19 cellular contexts compared by ENCODE assay signal in the genomic region with DNA sequence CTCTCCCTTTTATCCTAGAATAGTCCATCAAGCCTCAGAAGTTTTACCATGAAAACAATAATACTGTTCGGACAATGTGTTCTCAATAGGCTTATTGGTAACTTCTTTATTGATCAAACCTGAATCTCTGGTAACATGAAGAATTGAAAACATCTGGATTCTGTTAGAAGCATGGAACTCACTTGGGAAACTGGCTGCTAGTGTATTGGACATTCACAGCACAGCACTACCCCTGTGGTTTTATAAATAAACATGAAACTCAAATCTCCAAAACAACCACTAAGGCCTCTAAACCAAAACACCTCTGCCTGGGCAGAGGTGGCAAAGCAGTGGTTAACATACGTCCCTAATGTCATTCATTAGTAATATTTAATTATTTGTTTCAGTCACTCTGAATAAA.
DNase-seq lines count a peak whose midpoint lies in the region; ATAC-seq, FAIRE-seq and TF ChIP-seq lines count a peak whose summit lies in the region.
"Had no signal": no experiment of that assay in that cellular context is flagged by ENCODE, and none has a peak within 500 bp of the region (broad histone marks: within the 10 kb centered on the region; RNA-seq: fewer than 3 reads in every experiment).

No MANE protein-coding gene starts in this region.

- no peaks in the 10 kb centered on the region for H3K27me3 ChIP-seq in small intestine (ENCODE audit: control insufficient read depth in 2 of 2, insufficient read depth in 2 of 2, low read length in 2 of 2)
- H3K27me3 ChIP-seq: SJCRH30 had no signal

- TF ChIP-seq CTCF in HFF-Myc (IDR thresholded peaks at IDR 0.05; ENCODE audit: low read depth, low read length, missing control alignments) (no peak), astrocyte of the cerebellum (IDR thresholded peaks at IDR 0.05; ENCODE audit: low read depth, low read length, missing control alignments) (no peak), fibroblast of mammary gland (conservative IDR thresholded peaks at IDR 0.05; ENCODE audit: control insufficient read depth, insufficient read depth, low read depth, low read length) (no peak)

- H3K4me3 ChIP-seq in HFF-Myc (replicated peaks; ENCODE audit: low read depth, low read length) (no peak overlapping the region), astrocyte of the cerebellum (ENCODE audit: low read depth, low read length) (no peak overlapping the region), fibroblast of mammary gland (ENCODE audit: control insufficient read depth, low read depth, low read length) (no peak overlapping the region), small intestine (ENCODE audit: low read depth in 1 of 2, low read length in 2 of 2) (no peak overlapping the region)
- H3K4me3 ChIP-seq: SJCRH30 had no signal

- H3K4me1 ChIP-seq in small intestine (ENCODE audit: control insufficient read depth in 2 of 2, insufficient read depth in 1 of 2, low read depth in 1 of 2, low read length in 1 of 2), result no peaks in the 10 kb centered on the region
- H3K4me1 ChIP-seq: SJCRH30 had no signal

- no peaks in the 10 kb centered on the region for H3K36me3 ChIP-seq in small intestine (ENCODE audit: control insufficient read depth in 2 of 2, insufficient read depth in 2 of 2, low read length in 2 of 2)
- H3K36me3 ChIP-seq: SJCRH30 had no signal

- no peak for ATAC-seq in GM19035 (IDR thresholded peaks at IDR 0.05; ENCODE audit: unreplicated experiment)

- H3K27ac ChIP-seq in small intestine (ENCODE audit: low read depth in 1 of 2, low read length in 1 of 2), result no peak overlapping the region
- H3K27ac ChIP-seq: SJCRH30 had no signal

- CTCF ChIA-PET in HEK293T (lab: Yijun Ruan, JAX), result no interaction called here

- no peak for FAIRE-seq in small intestine (lab: Jason Lieb, UNC)
- FAIRE-seq: GM12891, H1, RCC 7860 had no signal

- 67 to 81% (median 67%) methylated on average over 2 of the region's 2 CpGs for WGBS in small intestine, 3 donors

- in situ Hi-C loops in astrocyte of the cerebellum (cut with HindIII; ENCODE audit: low sequenced_read_pairs), result no loop called here

- no peaks in the 10 kb centered on the region for H3K9me3 ChIP-seq in small intestine (ENCODE audit: control insufficient read depth, low read depth)
- H3K9me3 ChIP-seq: SJCRH30 had no signal

- POLR2A ChIA-PET in HEK293T (lab: Yijun Ruan, JAX), result no interaction called here

- peak; percentile 7 for DNase-seq in EH (ENCODE audit: low read depth)
- DNase-seq in HFF-Myc (ENCODE audit: extremely low read depth, low read depth), result peak; percentile 16
- DNase-seq in astrocyte of the cerebellum (ENCODE audit: low read depth), result peak; percentile 56
- peak; percentile 36 for DNase-seq in fibroblast of mammary gland (ENCODE audit: low read depth)
- DNase-seq in HEK293T (ENCODE audit: extremely low spot score), result no peak
- no peak for DNase-seq in NCI-H1105 treated with DMSO at 0.1 percent for 48 hours (lab: John Stamatoyannopoulos, UW)
- DNase-seq in small intestine, result no peak
- DNase-seq: ACHN, DMS79, NCI-H1694, NCI-H2081 treated with DMSO at 0.1 percent for 48 hours, NCI-H2171 treated with DMSO at 0.1 percent for 48 hours, NCI-H524 treated with DMSO at 0.1 percent for 48 hours, NCI-H82, SJCRH30 had no signal

TF ChIP-seq in HEK293T, 16 proteins besides CTCF, POLR2A, EP300 and RAD21:
- TF ChIP-seq ELF4 (IDR thresholded peaks at IDR 0.05) (no peak), FOXK2 (IDR thresholded peaks at IDR 0.05) (no peak), FOXM1 (IDR thresholded peaks at IDR 0.05; ENCODE audit: borderline replicate concordance) (no peak), NFRKB (IDR thresholded peaks at IDR 0.05) (no peak), BHLHE40 (IDR thresholded peaks at IDR 0.05; ENCODE audit: borderline replicate concordance) (no peak), SP1 (IDR thresholded peaks at IDR 0.05) (no peak), ARNT (IDR thresholded peaks at IDR 0.05) (no peak), ZNF384 (IDR thresholded peaks at IDR 0.05) (no peak), TARDBP (IDR thresholded peaks at IDR 0.05) (no peak), CTBP1 (IDR thresholded peaks at IDR 0.05; ENCODE audit: borderline replicate concordance) (no peak), L3MBTL2 (conservative IDR thresholded peaks at IDR 0.05) (no peak), SUZ12 (IDR thresholded peaks at IDR 0.05) (no peak), HDGF (IDR thresholded peaks at IDR 0.05; ENCODE audit: borderline replicate concordance) (no peak), LEF1 (IDR thresholded peaks at IDR 0.05; ENCODE audit: borderline replicate concordance) (no peak), FOXA1 (IDR thresholded peaks at IDR 0.05) (no peak)
- TF ChIP-seq, protein P1, sequence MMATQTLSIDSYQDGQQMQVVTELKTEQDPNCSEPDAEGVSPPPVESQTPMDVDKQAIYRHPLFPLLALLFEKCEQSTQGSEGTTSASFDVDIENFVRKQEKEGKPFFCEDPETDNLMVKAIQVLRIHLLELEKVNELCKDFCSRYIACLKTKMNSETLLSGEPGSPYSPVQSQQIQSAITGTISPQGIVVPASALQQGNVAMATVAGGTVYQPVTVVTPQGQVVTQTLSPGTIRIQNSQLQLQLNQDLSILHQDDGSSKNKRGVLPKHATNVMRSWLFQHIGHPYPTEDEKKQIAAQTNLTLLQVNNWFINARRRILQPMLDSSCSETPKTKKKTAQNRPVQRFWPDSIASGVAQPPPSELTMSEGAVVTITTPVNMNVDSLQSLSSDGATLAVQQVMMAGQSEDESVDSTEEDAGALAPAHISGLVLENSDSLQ (IDR thresholded peaks at IDR 0.05), result no peak

Comparison
In these comparisons a context has a peak if more than half of its experiments do, and no peak if none do; other contexts are left out.
1. DNase-seq: peak in EH (single experiment), HFF-Myc (single experiment), astrocyte of the cerebellum (single experiment) and fibroblast of mammary gland (single experiment); none in HEK293T (single experiment), NCI-H1105 treated with DMSO at 0.1 percent for 48 hours (single experiment) and small intestine (single experiment).